In genomic region chr1:228143480-228144212, GRCh38 we compare ENCODE assay signal across 2 cellular contexts.
TF ChIP-seq lines count a peak whose summit lies in the region.

No MANE protein-coding gene starts in this region.

TF ChIP-seq in WTC11, 78 proteins besides CTCF, POLR2A, EP300 and RAD21 (continues in another document):
- no peak for TF ChIP-seq TEAD4 (CRISPR knock-in tag; IDR thresholded peaks at IDR 0.05)
- no peak for TF ChIP-seq GTF2I (CRISPR knock-in tag; conservative IDR thresholded peaks at IDR 0.05)
- TF ChIP-seq OVOL2 (CRISPR knock-in tag; IDR thresholded peaks at IDR 0.05; ENCODE audit: borderline replicate concordance): no peak
- TF ChIP-seq CBFB (CRISPR knock-in tag; IDR thresholded peaks at IDR 0.05; ENCODE audit: low read depth): no peak
- TF ChIP-seq IRF1 (CRISPR knock-in tag; IDR thresholded peaks at IDR 0.05): no peak
- no peak for TF ChIP-seq MYBL2 (CRISPR knock-in tag; IDR thresholded peaks at IDR 0.05)
- TF ChIP-seq IRF2 (CRISPR knock-in tag; IDR thresholded peaks at IDR 0.05; ENCODE audit: borderline replicate concordance, low read depth): no peak
- TF ChIP-seq ATF2 (CRISPR knock-in tag; IDR thresholded peaks at IDR 0.05; ENCODE audit: borderline replicate concordance, low read depth): no peak
- no peak for TF ChIP-seq TEAD1 (CRISPR knock-in tag; IDR thresholded peaks at IDR 0.05)
- no peak for TF ChIP-seq ZNF219 (CRISPR knock-in tag; IDR thresholded peaks at IDR 0.05; ENCODE audit: borderline replicate concordance)
- TF ChIP-seq, protein P1, sequence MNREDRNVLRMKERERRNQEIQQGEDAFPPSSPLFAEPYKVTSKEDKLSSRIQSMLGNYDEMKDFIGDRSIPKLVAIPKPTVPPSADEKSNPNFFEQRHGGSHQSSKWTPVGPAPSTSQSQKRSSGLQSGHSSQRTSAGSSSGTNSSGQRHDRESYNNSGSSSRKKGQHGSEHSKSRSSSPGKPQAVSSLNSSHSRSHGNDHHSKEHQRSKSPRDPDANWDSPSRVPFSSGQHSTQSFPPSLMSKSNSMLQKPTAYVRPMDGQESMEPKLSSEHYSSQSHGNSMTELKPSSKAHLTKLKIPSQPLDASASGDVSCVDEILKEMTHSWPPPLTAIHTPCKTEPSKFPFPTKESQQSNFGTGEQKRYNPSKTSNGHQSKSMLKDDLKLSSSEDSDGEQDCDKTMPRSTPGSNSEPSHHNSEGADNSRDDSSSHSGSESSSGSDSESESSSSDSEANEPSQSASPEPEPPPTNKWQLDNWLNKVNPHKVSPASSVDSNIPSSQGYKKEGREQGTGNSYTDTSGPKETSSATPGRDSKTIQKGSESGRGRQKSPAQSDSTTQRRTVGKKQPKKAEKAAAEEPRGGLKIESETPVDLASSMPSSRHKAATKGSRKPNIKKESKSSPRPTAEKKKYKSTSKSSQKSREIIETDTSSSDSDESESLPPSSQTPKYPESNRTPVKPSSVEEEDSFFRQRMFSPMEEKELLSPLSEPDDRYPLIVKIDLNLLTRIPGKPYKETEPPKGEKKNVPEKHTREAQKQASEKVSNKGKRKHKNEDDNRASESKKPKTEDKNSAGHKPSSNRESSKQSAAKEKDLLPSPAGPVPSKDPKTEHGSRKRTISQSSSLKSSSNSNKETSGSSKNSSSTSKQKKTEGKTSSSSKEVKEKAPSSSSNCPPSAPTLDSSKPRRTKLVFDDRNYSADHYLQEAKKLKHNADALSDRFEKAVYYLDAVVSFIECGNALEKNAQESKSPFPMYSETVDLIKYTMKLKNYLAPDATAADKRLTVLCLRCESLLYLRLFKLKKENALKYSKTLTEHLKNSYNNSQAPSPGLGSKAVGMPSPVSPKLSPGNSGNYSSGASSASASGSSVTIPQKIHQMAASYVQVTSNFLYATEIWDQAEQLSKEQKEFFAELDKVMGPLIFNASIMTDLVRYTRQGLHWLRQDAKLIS (CRISPR knock-in tag; IDR thresholded peaks at IDR 0.05; ENCODE audit: borderline replicate concordance): no peak
- no peak for TF ChIP-seq SOX15 (CRISPR knock-in tag; IDR thresholded peaks at IDR 0.05)
- TF ChIP-seq PRDM15 (CRISPR knock-in tag; IDR thresholded peaks at IDR 0.05): no peak
- TF ChIP-seq, protein P2, sequence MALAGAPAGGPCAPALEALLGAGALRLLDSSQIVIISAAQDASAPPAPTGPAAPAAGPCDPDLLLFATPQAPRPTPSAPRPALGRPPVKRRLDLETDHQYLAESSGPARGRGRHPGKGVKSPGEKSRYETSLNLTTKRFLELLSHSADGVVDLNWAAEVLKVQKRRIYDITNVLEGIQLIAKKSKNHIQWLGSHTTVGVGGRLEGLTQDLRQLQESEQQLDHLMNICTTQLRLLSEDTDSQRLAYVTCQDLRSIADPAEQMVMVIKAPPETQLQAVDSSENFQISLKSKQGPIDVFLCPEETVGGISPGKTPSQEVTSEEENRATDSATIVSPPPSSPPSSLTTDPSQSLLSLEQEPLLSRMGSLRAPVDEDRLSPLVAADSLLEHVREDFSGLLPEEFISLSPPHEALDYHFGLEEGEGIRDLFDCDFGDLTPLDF (CRISPR knock-in tag; IDR thresholded peaks at IDR 0.05): no peak
- TF ChIP-seq, protein P3, sequence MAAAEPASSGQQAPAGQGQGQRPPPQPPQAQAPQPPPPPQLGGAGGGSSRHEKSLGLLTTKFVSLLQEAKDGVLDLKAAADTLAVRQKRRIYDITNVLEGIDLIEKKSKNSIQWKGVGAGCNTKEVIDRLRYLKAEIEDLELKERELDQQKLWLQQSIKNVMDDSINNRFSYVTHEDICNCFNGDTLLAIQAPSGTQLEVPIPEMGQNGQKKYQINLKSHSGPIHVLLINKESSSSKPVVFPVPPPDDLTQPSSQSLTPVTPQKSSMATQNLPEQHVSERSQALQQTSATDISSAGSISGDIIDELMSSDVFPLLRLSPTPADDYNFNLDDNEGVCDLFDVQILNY (CRISPR knock-in tag; IDR thresholded peaks at IDR 0.05): no peak

TF ChIP-seq in HepG2, 621 proteins besides CTCF, POLR2A, EP300 and RAD21:
- TF ChIP-seq REL (CRISPR knock-in tag; conservative IDR thresholded peaks at IDR 0.05) (no peak), JARID2 (CRISPR knock-in tag; IDR thresholded peaks at IDR 0.05; ENCODE audit: insufficient replicate concordance) (no peak), GLMP (CRISPR knock-in tag; IDR thresholded peaks at IDR 0.05; ENCODE audit: borderline replicate concordance) (no peak)
- TF ChIP-seq, protein P4, sequence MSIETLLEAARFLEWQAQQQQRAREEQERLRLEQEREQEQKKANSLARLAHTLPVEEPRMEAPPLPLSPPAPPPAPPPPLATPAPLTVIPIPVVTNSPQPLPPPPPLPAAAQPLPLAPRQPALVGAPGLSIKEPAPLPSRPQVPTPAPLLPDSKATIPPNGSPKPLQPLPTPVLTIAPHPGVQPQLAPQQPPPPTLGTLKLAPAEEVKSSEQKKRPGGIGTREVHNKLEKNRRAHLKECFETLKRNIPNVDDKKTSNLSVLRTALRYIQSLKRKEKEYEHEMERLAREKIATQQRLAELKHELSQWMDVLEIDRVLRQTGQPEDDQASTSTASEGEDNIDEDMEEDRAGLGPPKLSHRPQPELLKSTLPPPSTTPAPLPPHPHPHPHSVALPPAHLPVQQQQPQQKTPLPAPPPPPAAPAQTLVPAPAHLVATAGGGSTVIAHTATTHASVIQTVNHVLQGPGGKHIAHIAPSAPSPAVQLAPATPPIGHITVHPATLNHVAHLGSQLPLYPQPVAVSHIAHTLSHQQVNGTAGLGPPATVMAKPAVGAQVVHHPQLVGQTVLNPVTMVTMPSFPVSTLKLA (IDR thresholded peaks at IDR 0.05): peak; percentile 74
- TF ChIP-seq, protein P5, sequence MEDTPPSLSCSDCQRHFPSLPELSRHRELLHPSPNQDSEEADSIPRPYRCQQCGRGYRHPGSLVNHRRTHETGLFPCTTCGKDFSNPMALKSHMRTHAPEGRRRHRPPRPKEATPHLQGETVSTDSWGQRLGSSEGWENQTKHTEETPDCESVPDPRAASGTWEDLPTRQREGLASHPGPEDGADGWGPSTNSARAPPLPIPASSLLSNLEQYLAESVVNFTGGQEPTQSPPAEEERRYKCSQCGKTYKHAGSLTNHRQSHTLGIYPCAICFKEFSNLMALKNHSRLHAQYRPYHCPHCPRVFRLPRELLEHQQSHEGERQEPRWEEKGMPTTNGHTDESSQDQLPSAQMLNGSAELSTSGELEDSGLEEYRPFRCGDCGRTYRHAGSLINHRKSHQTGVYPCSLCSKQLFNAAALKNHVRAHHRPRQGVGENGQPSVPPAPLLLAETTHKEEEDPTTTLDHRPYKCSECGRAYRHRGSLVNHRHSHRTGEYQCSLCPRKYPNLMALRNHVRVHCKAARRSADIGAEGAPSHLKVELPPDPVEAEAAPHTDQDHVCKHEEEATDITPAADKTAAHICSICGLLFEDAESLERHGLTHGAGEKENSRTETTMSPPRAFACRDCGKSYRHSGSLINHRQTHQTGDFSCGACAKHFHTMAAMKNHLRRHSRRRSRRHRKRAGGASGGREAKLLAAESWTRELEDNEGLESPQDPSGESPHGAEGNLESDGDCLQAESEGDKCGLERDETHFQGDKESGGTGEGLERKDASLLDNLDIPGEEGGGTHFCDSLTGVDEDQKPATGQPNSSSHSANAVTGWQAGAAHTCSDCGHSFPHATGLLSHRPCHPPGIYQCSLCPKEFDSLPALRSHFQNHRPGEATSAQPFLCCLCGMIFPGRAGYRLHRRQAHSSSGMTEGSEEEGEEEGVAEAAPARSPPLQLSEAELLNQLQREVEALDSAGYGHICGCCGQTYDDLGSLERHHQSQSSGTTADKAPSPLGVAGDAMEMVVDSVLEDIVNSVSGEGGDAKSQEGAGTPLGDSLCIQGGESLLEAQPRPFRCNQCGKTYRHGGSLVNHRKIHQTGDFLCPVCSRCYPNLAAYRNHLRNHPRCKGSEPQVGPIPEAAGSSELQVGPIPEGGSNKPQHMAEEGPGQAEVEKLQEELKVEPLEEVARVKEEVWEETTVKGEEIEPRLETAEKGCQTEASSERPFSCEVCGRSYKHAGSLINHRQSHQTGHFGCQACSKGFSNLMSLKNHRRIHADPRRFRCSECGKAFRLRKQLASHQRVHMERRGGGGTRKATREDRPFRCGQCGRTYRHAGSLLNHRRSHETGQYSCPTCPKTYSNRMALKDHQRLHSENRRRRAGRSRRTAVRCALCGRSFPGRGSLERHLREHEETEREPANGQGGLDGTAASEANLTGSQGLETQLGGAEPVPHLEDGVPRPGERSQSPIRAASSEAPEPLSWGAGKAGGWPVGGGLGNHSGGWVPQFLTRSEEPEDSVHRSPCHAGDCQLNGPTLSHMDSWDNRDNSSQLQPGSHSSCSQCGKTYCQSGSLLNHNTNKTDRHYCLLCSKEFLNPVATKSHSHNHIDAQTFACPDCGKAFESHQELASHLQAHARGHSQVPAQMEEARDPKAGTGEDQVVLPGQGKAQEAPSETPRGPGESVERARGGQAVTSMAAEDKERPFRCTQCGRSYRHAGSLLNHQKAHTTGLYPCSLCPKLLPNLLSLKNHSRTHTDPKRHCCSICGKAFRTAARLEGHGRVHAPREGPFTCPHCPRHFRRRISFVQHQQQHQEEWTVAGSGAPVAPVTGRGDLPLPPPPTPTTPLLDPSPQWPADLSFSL (CRISPR knock-in tag; IDR thresholded peaks at IDR 0.05): peak; percentile 48; the same call in 1 of the 2 replicates
